Comparison of ENCODE assay signal across 8 cellular contexts in the genomic region with DNA sequence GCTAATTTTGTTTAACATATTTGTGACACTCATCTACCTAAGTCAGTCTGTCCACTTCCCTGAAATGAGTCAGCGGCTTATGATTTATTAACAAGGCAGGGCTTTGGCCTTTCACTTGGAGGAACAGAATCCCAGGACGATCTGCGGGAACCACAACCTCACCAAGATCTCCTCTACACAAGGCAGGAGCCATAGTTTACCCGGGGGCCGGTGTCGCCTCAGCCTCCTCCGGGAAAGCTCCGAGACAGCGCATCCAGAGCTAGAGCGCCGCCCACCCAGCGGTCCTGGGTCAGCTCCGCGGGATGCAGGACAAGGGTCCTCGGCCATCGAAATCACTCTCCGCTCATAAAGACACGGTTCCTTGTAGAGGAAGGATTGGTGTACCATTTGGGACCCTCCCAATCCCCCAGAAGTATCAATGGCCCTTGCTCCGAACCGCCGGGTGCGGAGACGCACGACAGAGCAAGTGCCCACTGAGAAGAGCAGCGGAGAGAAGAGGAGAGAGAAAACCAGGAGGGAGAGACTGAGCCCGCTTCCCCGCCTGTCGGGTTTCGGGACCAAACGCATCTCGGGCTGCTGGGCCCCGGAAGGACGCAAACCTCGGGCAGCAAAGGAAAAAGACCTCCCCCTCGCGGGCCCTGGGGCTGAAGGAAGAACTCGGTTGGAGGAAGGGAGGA. TPM values are rescaled to one million over a fixed set of nuclear protein-coding genes. Genes with fewer than 3 reads are reported as not detected.
DNase-seq lines count a peak whose midpoint lies in the region; ATAC-seq lines count a peak whose summit lies in the region.

No MANE protein-coding gene starts in this region.

- no peaks in the 10 kb centered on the region for H3K36me3 ChIP-seq in naive thymus-derived CD4-positive, alpha-beta T cell (ENCODE audit: control insufficient read depth in 2 of 3, insufficient read depth in 3 of 3, low read length in 3 of 3)

- POLR2A ChIA-PET in naive thymus-derived CD4-positive, alpha-beta T cell (lab: Charles Lee): no interaction called here

- H3K4me1 ChIP-seq in naive thymus-derived CD4-positive, alpha-beta T cell (ENCODE audit: control insufficient read depth in 2 of 2, insufficient read depth in 2 of 2, low read length in 2 of 2): no peaks in the 10 kb centered on the region

- peak overlapping the region; percentile 21; the same call in 1 of the 2 replicates for H3K4me3 ChIP-seq in GM08714 (ENCODE audit: low read length)
- H3K4me3 ChIP-seq in naive thymus-derived CD4-positive, alpha-beta T cell (ENCODE audit: low read length): no peak overlapping the region

- H3K9me3 Mint-ChIP-seq in naive thymus-derived CD4-positive, alpha-beta T cell: peaks cover 0 to 5% (median 0%) of the 10 kb centered on the region in 11 donors

- CTCF ChIA-PET in naive thymus-derived CD4-positive, alpha-beta T cell (lab: Charles Lee): no interaction called here

- no peaks in the 10 kb centered on the region for H3K9me3 ChIP-seq in naive thymus-derived CD4-positive, alpha-beta T cell (ENCODE audit: control insufficient read depth in 2 of 3, low read length in 3 of 3)

- H3K36me3 Mint-ChIP-seq in naive thymus-derived CD4-positive, alpha-beta T cell: no peaks in the 10 kb centered on the region

- no peak overlapping the region for H3K27ac Mint-ChIP-seq in naive thymus-derived CD4-positive, alpha-beta T cell

- ATAC-seq in HG03378 (IDR thresholded peaks at IDR 0.05; ENCODE audit: unreplicated experiment) (peak; percentile 52), GM21723 (IDR thresholded peaks at IDR 0.05; ENCODE audit: unreplicated experiment) (no peak)
- ATAC-seq in naive thymus-derived CD4-positive, alpha-beta T cell: peak; percentile 63

- intact Hi-C loops in naive thymus-derived CD4-positive, alpha-beta T cell (cut with micrococcal nuclease): no loop called here

- H3K27ac ChIP-seq in naive thymus-derived CD4-positive, alpha-beta T cell (ENCODE audit: low read depth, low read length): no peak overlapping the region

- peaks cover 7 to 18% (median 13%) of the 10 kb centered on the region in 7 donors for H3K4me1 Mint-ChIP-seq in naive thymus-derived CD4-positive, alpha-beta T cell

- peaks cover 53 to 69% (median 56%) of the 10 kb centered on the region in 5 donors for H3K27me3 Mint-ChIP-seq in naive thymus-derived CD4-positive, alpha-beta T cell

- no peaks in the 10 kb centered on the region for H3K27me3 ChIP-seq in naive thymus-derived CD4-positive, alpha-beta T cell (ENCODE audit: control insufficient read depth in 2 of 2, insufficient read depth in 2 of 2, low read length in 2 of 2)

- H3K4me3 Mint-ChIP-seq in naive thymus-derived CD4-positive, alpha-beta T cell: peak overlapping the region in 9 of 10 donors; percentile 7 to 66 (median 43)

- DNase-seq in ecto neural progenitor cell (ENCODE audit: low spot score) (peak; percentile 62), HuH-7.5 (ENCODE audit: low spot score) (no peak), NCI-H774 (lab: John Stamatoyannopoulos, UW) (no peak), GM03348 (ENCODE audit: low spot score) (no peak)
- no peak for DNase-seq in naive thymus-derived CD4-positive, alpha-beta T cell

RNA-seq across cellular contexts. Expression of gene ALCAM, which starts 13.1 kb away (rescaled TPM):
- total RNA-seq in naive thymus-derived CD4-positive, alpha-beta T cell: 10 to 100 TPM in 1 of 5 experiments, 1 to 10 TPM in 4; 3.4 to 10.3 (median 4.4) TPM
- 1 to 10 TPM in 1 of 2 donors, under 1 TPM in 1; 0.94 to 1.2 TPM for polyA plus RNA-seq in naive thymus-derived CD4-positive, alpha-beta T cell
